1 cellular context compared by ENCODE assay signal in genomic region chr15:67563961-67564570, GRCh38.
TF ChIP-seq lines count a peak whose summit lies in the region.

No MANE protein-coding gene starts in this region.

TF ChIP-seq in HepG2, 621 proteins besides CTCF, POLR2A, EP300 and RAD21:
- TF ChIP-seq, protein P1, sequence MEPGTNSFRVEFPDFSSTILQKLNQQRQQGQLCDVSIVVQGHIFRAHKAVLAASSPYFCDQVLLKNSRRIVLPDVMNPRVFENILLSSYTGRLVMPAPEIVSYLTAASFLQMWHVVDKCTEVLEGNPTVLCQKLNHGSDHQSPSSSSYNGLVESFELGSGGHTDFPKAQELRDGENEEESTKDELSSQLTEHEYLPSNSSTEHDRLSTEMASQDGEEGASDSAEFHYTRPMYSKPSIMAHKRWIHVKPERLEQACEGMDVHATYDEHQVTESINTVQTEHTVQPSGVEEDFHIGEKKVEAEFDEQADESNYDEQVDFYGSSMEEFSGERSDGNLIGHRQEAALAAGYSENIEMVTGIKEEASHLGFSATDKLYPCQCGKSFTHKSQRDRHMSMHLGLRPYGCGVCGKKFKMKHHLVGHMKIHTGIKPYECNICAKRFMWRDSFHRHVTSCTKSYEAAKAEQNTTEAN (CRISPR knock-in tag; conservative IDR thresholded peaks at IDR 0.05), result no peak
- no peak for TF ChIP-seq WIZ (CRISPR knock-in tag; IDR thresholded peaks at IDR 0.05)
- no peak for TF ChIP-seq ZXDC (CRISPR knock-in tag; IDR thresholded peaks at IDR 0.05)
- TF ChIP-seq SRSF1 (optimal IDR thresholded peaks at IDR 0.05; ENCODE audit: low read depth, low read length), result no peak
